25 cellular contexts compared by ENCODE assay signal in genomic region chr2:182435754-182436153, GRCh38. TPM values are rescaled to one million over a fixed set of nuclear protein-coding genes. Genes with fewer than 3 reads are reported as not detected.
A peak's percentile ranks its signal among the peaks of the same experiment; 100 is the strongest.
DNase-seq lines count a peak whose midpoint lies in the region; ATAC-seq, FAIRE-seq and TF ChIP-seq lines count a peak whose summit lies in the region.
"Had no signal": no experiment of that assay in that cellular context is flagged by ENCODE, and none has a peak within 500 bp of the region (broad histone marks: within the 10 kb centered on the region; RNA-seq: fewer than 3 reads in every experiment).

No MANE protein-coding gene starts in this region.

- H3K27me3 Mint-ChIP-seq in naive thymus-derived CD4-positive, alpha-beta T cell: no peaks in the 10 kb centered on the region
- H3K27me3 Mint-ChIP-seq: activated CD8-positive, alpha-beta memory T cell treated with anti-CD3 and anti-CD28 coated beads, Interleukin-2, amount 10 ng/mL, durations not matched to agents 7 days and 5 days; activated T-helper 17 cell treated with anti-CD3 and anti-CD28 coated beads, Interleukin-2, amount 50 U/mL, for 72 hours; central memory CD8-positive, alpha-beta T cell had no signal

- no peaks in the 10 kb centered on the region for H3K4me1 Mint-ChIP-seq in naive thymus-derived CD4-positive, alpha-beta T cell
- H3K4me1 Mint-ChIP-seq: activated CD8-positive, alpha-beta memory T cell treated with anti-CD3 and anti-CD28 coated beads, Interleukin-2, amount 10 ng/mL, durations not matched to agents 7 days and 5 days; activated T-helper 17 cell treated with anti-CD3 and anti-CD28 coated beads, Interleukin-2, amount 50 U/mL, for 72 hours; central memory CD8-positive, alpha-beta T cell had no signal

- intact Hi-C loops in naive thymus-derived CD4-positive, alpha-beta T cell (cut with micrococcal nuclease): no loop called here

- no peaks in the 10 kb centered on the region for H3K36me3 Mint-ChIP-seq in naive thymus-derived CD4-positive, alpha-beta T cell
- H3K36me3 Mint-ChIP-seq: activated CD8-positive, alpha-beta memory T cell treated with anti-CD3 and anti-CD28 coated beads, Interleukin-2, amount 10 ng/mL, durations not matched to agents 7 days and 5 days had no signal

- peaks cover 0 to 17% (median 4%) of the 10 kb centered on the region in 11 donors for H3K9me3 Mint-ChIP-seq in naive thymus-derived CD4-positive, alpha-beta T cell

- TF ChIP-seq CTCF in AG10803 (conservative IDR thresholded peaks at IDR 0.05; ENCODE audit: low read length): no peak
- TF ChIP-seq CTCF in bronchial epithelial cell (IDR thresholded peaks at IDR 0.05; ENCODE audit: insufficient read depth, low read length, severe bottlenecking): no peak

- no peaks in the 10 kb centered on the region for H3K4me1 ChIP-seq in naive thymus-derived CD4-positive, alpha-beta T cell (ENCODE audit: control insufficient read depth in 2 of 2, insufficient read depth in 2 of 2, low read length in 2 of 2)
- H3K4me1 ChIP-seq: uterus had no signal

- ATAC-seq in GM18502 (IDR thresholded peaks at IDR 0.05; ENCODE audit: poor library complexity, unreplicated experiment): no peak
- ATAC-seq in naive thymus-derived CD4-positive, alpha-beta T cell: no peak
- ATAC-seq in HG02588 (IDR thresholded peaks at IDR 0.05; ENCODE audit: unreplicated experiment): no peak
- ATAC-seq: activated CD8-positive, alpha-beta memory T cell treated with anti-CD3 and anti-CD28 coated beads, Interleukin-2, amount 10 ng/mL, durations not matched to agents 7 days and 5 days; activated T-helper 17 cell treated with anti-CD3 and anti-CD28 coated beads, Interleukin-2, amount 50 U/mL, for 72 hours; left colon had no signal

- H3K27me3 ChIP-seq in bronchial epithelial cell (ENCODE audit: control insufficient read depth, insufficient read depth, low read length): no peaks in the 10 kb centered on the region
- no peaks in the 10 kb centered on the region for H3K27me3 ChIP-seq in naive thymus-derived CD4-positive, alpha-beta T cell (ENCODE audit: control insufficient read depth in 2 of 2, insufficient read depth in 2 of 2, low read length in 2 of 2)
- H3K27me3 ChIP-seq: uterus had no signal

- peak; percentile 6 for DNase-seq in AG10803 (ENCODE audit: low read depth)
- DNase-seq in HPDE6-E6E7 (ENCODE audit: extremely low spot score): peak; percentile 2
- DNase-seq in bronchial epithelial cell (ENCODE audit: low read depth): peak; percentile 30
- peak; percentile 68 for DNase-seq in iris pigment epithelial cell (ENCODE audit: low read depth)
- DNase-seq in naive thymus-derived CD4-positive, alpha-beta T cell: no peak
- DNase-seq in stimulated activated CD4-positive, alpha-beta T cell treated with anti-CD3 and anti-CD28 coated beads, Interleukin-4, amount 100 ng/mL, for 4 hours: no peak
- DNase-seq: activated CD8-positive, alpha-beta memory T cell treated with anti-CD3 and anti-CD28 coated beads, Interleukin-2, amount 10 ng/mL, durations not matched to agents 7 days and 5 days; AML-193; Calu3; effector memory CD4-positive, alpha-beta T cell; GF-D8; left colon; NCI-H1436; NCI-H2171; NCI-H748 treated with DMSO at 0.1 percent for 48 hours; nucleus accumbens; substantia nigra; T-helper 9 cell; uterus had no signal

- FAIRE-seq in bronchial epithelial cell (lab: Jason Lieb, UNC): no peak
- FAIRE-seq: frontal cortex had no signal

- CTCF ChIA-PET in naive thymus-derived CD4-positive, alpha-beta T cell (lab: Charles Lee): no interaction called here

- H3K27ac Mint-ChIP-seq in naive thymus-derived CD4-positive, alpha-beta T cell: no peak overlapping the region
- H3K27ac Mint-ChIP-seq: activated CD8-positive, alpha-beta memory T cell treated with anti-CD3 and anti-CD28 coated beads, Interleukin-2, amount 10 ng/mL, durations not matched to agents 7 days and 5 days; activated T-helper 17 cell treated with anti-CD3 and anti-CD28 coated beads, Interleukin-2, amount 50 U/mL, for 72 hours had no signal

- no peak overlapping the region for H3K27ac ChIP-seq in naive thymus-derived CD4-positive, alpha-beta T cell (ENCODE audit: low read depth, low read length)
- H3K27ac ChIP-seq: uterus had no signal

- H3K4me3 Mint-ChIP-seq in naive thymus-derived CD4-positive, alpha-beta T cell: no peak overlapping the region
- H3K4me3 Mint-ChIP-seq: activated CD8-positive, alpha-beta memory T cell treated with anti-CD3 and anti-CD28 coated beads, Interleukin-2, amount 10 ng/mL, durations not matched to agents 7 days and 5 days; activated T-helper 17 cell treated with anti-CD3 and anti-CD28 coated beads, Interleukin-2, amount 50 U/mL, for 72 hours; central memory CD8-positive, alpha-beta T cell had no signal

- no peaks in the 10 kb centered on the region for H3K9me3 ChIP-seq in naive thymus-derived CD4-positive, alpha-beta T cell (ENCODE audit: control insufficient read depth in 2 of 3, low read length in 3 of 3)
- H3K9me3 ChIP-seq: uterus had no signal

- H3K4me3 ChIP-seq in AG10803 (ENCODE audit: low read length): no peak overlapping the region
- H3K4me3 ChIP-seq in bronchial epithelial cell (ENCODE audit: low read depth, low read length): no peak overlapping the region
- no peak overlapping the region for H3K4me3 ChIP-seq in naive thymus-derived CD4-positive, alpha-beta T cell (ENCODE audit: low read length)
- H3K4me3 ChIP-seq: uterus had no signal

- no peaks in the 10 kb centered on the region for H3K36me3 ChIP-seq in bronchial epithelial cell (ENCODE audit: control insufficient read depth, insufficient read depth, low read length)
- H3K36me3 ChIP-seq in naive thymus-derived CD4-positive, alpha-beta T cell (ENCODE audit: control insufficient read depth in 2 of 3, insufficient read depth in 3 of 3, low read length in 3 of 3): no peaks in the 10 kb centered on the region
- H3K36me3 ChIP-seq: uterus had no signal

- POLR2A ChIA-PET in naive thymus-derived CD4-positive, alpha-beta T cell (lab: Charles Lee): no interaction called here

RNA-seq across cellular contexts. Expression of gene PDE1A, which starts 8.9 kb away (rescaled TPM):
- total RNA-seq in bronchial epithelial cell: 0.13 and 0.53 TPM in 2 replicates
- not detected for total RNA-seq in naive thymus-derived CD4-positive, alpha-beta T cell
- polyA plus RNA-seq in naive thymus-derived CD4-positive, alpha-beta T cell: not detected
- total RNA-seq: activated CD8-positive, alpha-beta memory T cell treated with anti-CD3 and anti-CD28 coated beads, Interleukin-2, amount 10 ng/mL, durations not matched to agents 7 days and 5 days; activated T-helper 17 cell treated with anti-CD3 and anti-CD28 coated beads, Interleukin-2, amount 50 U/mL, for 72 hours; SK-MEL-5 had no signal

Comparison
In these comparisons a context has a peak if more than half of its experiments do, and no peak if none do; other contexts are left out.
1. DNase-seq: peak in AG10803 (single experiment), HPDE6-E6E7 (single experiment), bronchial epithelial cell (single experiment) and iris pigment epithelial cell (single experiment); none in naive thymus-derived CD4-positive, alpha-beta T cell (0 of 9) and stimulated activated CD4-positive, alpha-beta T cell treated with anti-CD3 and anti-CD28 coated beads, Interleukin-4, amount 100 ng/mL, for 4 hours (0 of 2).